Comparison of ENCODE assay signal across 16 cellular contexts in genomic region chr4:7367894-7368293, GRCh38.
DNase-seq lines count a peak whose midpoint lies in the region; TF ChIP-seq lines count a peak whose summit lies in the region.
"Had no signal": no experiment of that assay in that cellular context is flagged by ENCODE, and none has a peak within 500 bp of the region (broad histone marks: within the 10 kb centered on the region; RNA-seq: fewer than 3 reads in every experiment).

No MANE protein-coding gene starts in this region.

- no peak overlapping the region for H3K27ac ChIP-seq in BLaER1 treated with 17β-estradiol and CSF1 and Interleukin-3, amounts not matched to agents 10 nM and 100 nM
- peak overlapping the region; percentile 99 for H3K27ac ChIP-seq in cingulate gyrus (ENCODE audit: low read depth, low read length)
- no peak overlapping the region for H3K27ac ChIP-seq in spleen
- no peak overlapping the region for H3K27ac ChIP-seq in left ventricle myocardium inferior (replicated peaks)
- H3K27ac ChIP-seq: Peyer's patch had no signal

- no peak overlapping the region for H3K4me3 ChIP-seq in BLaER1 treated with 17β-estradiol and CSF1 and Interleukin-3, amounts not matched to agents 10 nM and 100 nM
- H3K4me3 ChIP-seq in MG63 (no peak overlapping the region), spleen (no peak overlapping the region), left ventricle myocardium inferior (no peak overlapping the region)
- H3K4me3 ChIP-seq: Peyer's patch had no signal

- intact Hi-C loops in spleen (cut with DNase I; ENCODE audit: low total_unique reads), result no loop called here
- intact Hi-C loops in left ventricle myocardium inferior (cut with micrococcal nuclease), result no loop called here

- TF ChIP-seq CTCF in spleen (IDR thresholded peaks at IDR 0.05 in 8 of 11, conservative IDR thresholded peaks at IDR 0.05 in 3 of 11) (no peak), left ventricle myocardium inferior (IDR thresholded peaks at IDR 0.05; ENCODE audit: borderline replicate concordance) (no peak)

- H3K36me3 ChIP-seq in BLaER1 treated with 17β-estradiol and CSF1 and Interleukin-3, amounts not matched to agents 10 nM and 100 nM, result no peaks in the 10 kb centered on the region
- no peaks in the 10 kb centered on the region for H3K36me3 ChIP-seq in MG63
- H3K36me3 ChIP-seq in spleen, result no peaks in the 10 kb centered on the region
- no peaks in the 10 kb centered on the region for H3K36me3 ChIP-seq in left ventricle myocardium inferior
- H3K36me3 ChIP-seq: Peyer's patch had no signal

- H4K20me1 ChIP-seq in BLaER1 treated with 17β-estradiol and CSF1 and Interleukin-3, amounts not matched to agents 10 nM and 100 nM, result no peaks in the 10 kb centered on the region; a peak in 1 of 22 replicates

- no peak for TF ChIP-seq POLR2A in spleen (IDR thresholded peaks at IDR 0.05)

- DNase-seq in MG63, result peak; percentile 58
- DNase-seq in spleen, result peak; percentile 48
- DNase-seq in activated CD4-positive, alpha-beta T cell treated with anti-CD3 and anti-CD28 coated beads, Interleukin-2, amount 50 U/mL, for 48 hours, result no peak
- DNase-seq in GM19238 (ENCODE audit: insufficient read length, low spot score), result no peak
- DNase-seq in left ventricle myocardium inferior, result no peak
- DNase-seq: C1 segment of cervical spinal cord, DMS153, EL, H9, Karpas-422, NCI-H2029, NCI-H2227 treated with DMSO at 0.1 percent for 48 hours, Peyer's patch, SIG-M5 had no signal

- 73 to 80% (median 77%) methylated on average over 7 of the region's 7 CpGs for WGBS in spleen, 5 donors

- H3K4me2 ChIP-seq in BLaER1 treated with 17β-estradiol and CSF1 and Interleukin-3, amounts not matched to agents 10 nM and 100 nM, result peak overlapping the region in 9 of 11 experiments; percentile 8 to 93 (median 67); a peak in 17 of 22 replicates

- H3K27me3 ChIP-seq in BLaER1 treated with 17β-estradiol and CSF1 and Interleukin-3, amounts not matched to agents 10 nM and 100 nM, result peaks cover 0 to 6% (median 0%) of the 10 kb centered on the region in 11 experiments; a peak in 1 of 22 replicates
- H3K27me3 ChIP-seq in MG63 (no peaks in the 10 kb centered on the region), spleen (replicated peaks in 1 of 7) (peaks cover 0 to 63% (median 0%) of the 10 kb centered on the region in 7 donors), left ventricle myocardium inferior (ENCODE audit: low read depth) (peaks cover 8% of the 10 kb centered on the region)
- H3K27me3 ChIP-seq: Peyer's patch had no signal

- H3K9me3 ChIP-seq in BLaER1 treated with 17β-estradiol and CSF1 and Interleukin-3, amounts not matched to agents 10 nM and 100 nM (replicated peaks in 1 of 11), result no peaks in the 10 kb centered on the region; a peak in 1 of 22 replicates
- H3K9me3 ChIP-seq in MG63 (no peaks in the 10 kb centered on the region), spleen (no peaks in the 10 kb centered on the region), left ventricle myocardium inferior (replicated peaks) (no peaks in the 10 kb centered on the region)
- H3K9me3 ChIP-seq: Peyer's patch had no signal

- H3K4me1 ChIP-seq in BLaER1 treated with 17β-estradiol and CSF1 and Interleukin-3, amounts not matched to agents 10 nM and 100 nM, result peaks cover 7 to 84% (median 69%) of the 10 kb centered on the region in 10 experiments
- H3K4me1 ChIP-seq in spleen, result no peaks in the 10 kb centered on the region
- H3K4me1 ChIP-seq in left ventricle myocardium inferior, result peaks cover 21% of the 10 kb centered on the region
- H3K4me1 ChIP-seq: Peyer's patch had no signal

- peak overlapping the region in 3 of 11 experiments; percentile 20 to 29 (median 24); a peak in 2 of 22 replicates for H3K9ac ChIP-seq in BLaER1 treated with 17β-estradiol and CSF1 and Interleukin-3, amounts not matched to agents 10 nM and 100 nM

Comparison
In these comparisons a context has a peak if more than half of its experiments do, and no peak if none do; other contexts are left out.
1. DNase-seq: peak in MG63 (single experiment) and spleen (single experiment); none in activated CD4-positive, alpha-beta T cell treated with anti-CD3 and anti-CD28 coated beads, Interleukin-2, amount 50 U/mL, for 48 hours (0 of 2), GM19238 (single experiment) and left ventricle myocardium inferior (single experiment).